ENCODE assay signal across 22 cellular contexts in the genomic region with DNA sequence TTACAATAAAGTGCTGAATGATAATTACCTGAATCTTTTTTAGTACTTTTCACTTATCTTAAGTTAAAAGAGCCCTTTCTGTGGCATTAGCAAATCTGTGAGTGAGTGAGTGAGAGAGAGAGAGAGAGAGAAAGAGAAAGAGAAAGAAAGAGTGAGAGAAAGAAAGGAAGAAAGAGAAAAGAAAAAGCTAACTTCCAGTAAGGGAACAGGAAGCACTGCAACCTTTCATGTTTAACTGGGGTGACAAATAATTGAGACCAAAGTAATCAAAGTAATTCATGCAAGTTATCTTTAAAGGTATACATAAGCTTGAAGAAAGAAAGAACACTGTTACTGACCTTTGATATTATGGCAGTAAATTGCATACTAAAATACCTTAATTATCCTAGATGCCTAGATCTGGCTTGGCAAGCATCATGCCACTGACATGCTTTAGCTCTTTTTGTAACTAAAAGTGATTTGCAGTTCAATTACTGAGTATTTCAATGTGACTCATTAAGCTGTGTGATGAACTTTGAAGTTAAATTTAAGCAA. TPM values are rescaled to one million over a fixed set of nuclear protein-coding genes. Genes with fewer than 3 reads are reported as not detected.
A peak's percentile ranks its signal among the peaks of the same experiment; 100 is the strongest.
DNase-seq lines count a peak whose midpoint lies in the region; ATAC-seq and TF ChIP-seq lines count a peak whose summit lies in the region.
"Had no signal": no experiment of that assay in that cellular context is flagged by ENCODE, and none has a peak within 500 bp of the region (broad histone marks: within the 10 kb centered on the region; RNA-seq: fewer than 3 reads in every experiment).

No MANE protein-coding gene starts in this region.

- H3K4me3 ChIP-seq in neutrophil (ENCODE audit: low read depth in 1 of 2, low read length in 1 of 2) (no peak overlapping the region), gastrocnemius medialis (no peak overlapping the region)
- H3K4me3 ChIP-seq: gastroesophageal sphincter, left ventricle myocardium inferior, psoas muscle had no signal

- ATAC-seq in activated naive CD8-positive, alpha-beta T cell treated with anti-CD3 and anti-CD28 coated beads, Interleukin-2, amount 50 U/mL, for 24 hours, result no peak
- no peak for ATAC-seq in gastrocnemius medialis
- ATAC-seq: gastroesophageal sphincter, psoas muscle had no signal

- H3K27ac Mint-ChIP-seq in activated CD4-positive, alpha-beta T cell treated with anti-CD3 and anti-CD28 coated beads, Interleukin-2, amount 10 ng/mL, durations not matched to agents 7 days and 5 days, result peak overlapping the region; percentile 78
- peak overlapping the region in 2 of 3 donors; percentile 10 to 88 for H3K27ac Mint-ChIP-seq in IgD-negative memory B cell
- peak overlapping the region; percentile 82 for H3K27ac Mint-ChIP-seq in activated naive CD8-positive, alpha-beta T cell treated with anti-CD3 and anti-CD28 coated beads, Interleukin-2, amount 50 U/mL, for 24 hours

- in situ Hi-C loops in gastrocnemius medialis (cut with MboI; ENCODE audit: low sequenced_read_pairs in 4 of 4), result no loop called here

- H3K36me3 Mint-ChIP-seq in activated CD4-positive, alpha-beta T cell treated with anti-CD3 and anti-CD28 coated beads, Interleukin-2, amount 10 ng/mL, durations not matched to agents 7 days and 5 days (ENCODE audit: low read depth), result peaks cover 49% of the 10 kb centered on the region
- H3K36me3 Mint-ChIP-seq in IgD-negative memory B cell, result peaks cover 3% of the 10 kb centered on the region
- peaks cover 45% of the 10 kb centered on the region for H3K36me3 Mint-ChIP-seq in activated naive CD8-positive, alpha-beta T cell treated with anti-CD3 and anti-CD28 coated beads, Interleukin-2, amount 50 U/mL, for 24 hours (ENCODE audit: low read depth)

- H3K4me1 ChIP-seq in neutrophil (ENCODE audit: control insufficient read depth in 1 of 2, insufficient read depth in 1 of 2, low read depth in 1 of 2, low read length in 1 of 2) (peaks cover 4 to 8% of the 10 kb centered on the region in 2 experiments), gastrocnemius medialis (peaks cover 16 to 25% of the 10 kb centered on the region in 2 donors)

- TF ChIP-seq POLR2A in gastrocnemius medialis (IDR thresholded peaks at IDR 0.05), result no peak

- no peak for DNase-seq in activated CD4-positive, alpha-beta T cell treated with anti-CD3 and anti-CD28 coated beads, Interleukin-2, amount 10 ng/mL, durations not matched to agents 7 days and 5 days
- DNase-seq in activated CD4-positive, alpha-beta T cell treated with anti-CD3 and anti-CD28 coated beads for 4 hours, result no peak
- DNase-seq in activated naive CD8-positive, alpha-beta T cell treated with anti-CD3 and anti-CD28 coated beads, Interleukin-2, amount 50 U/mL, for 24 hours, result no peak
- no peak for DNase-seq in GM20000 (ENCODE audit: low spot score)
- no peak for DNase-seq in COLO829 (ENCODE audit: low spot score)
- DNase-seq in gastrocnemius medialis, result no peak
- DNase-seq: activated CD8-positive, alpha-beta memory T cell treated with anti-CD3 and anti-CD28 coated beads, Interleukin-2, amount 50 U/mL, for 48 hours; amniotic stem cell; GOT3; left ventricle myocardium inferior; NCI-H1105 treated with DMSO at 0.1 percent for 48 hours; NCI-H2171; psoas muscle; RPMI8226; SW 1271; WERI-Rb-1 had no signal

- POLR2A ChIA-PET in activated CD4-positive, alpha-beta T cell treated with anti-CD3 and anti-CD28 coated beads, Interleukin-2, amount 10 ng/mL, durations not matched to agents 7 days and 5 days (lab: Charles Lee), result no interaction called here

- H3K4me1 Mint-ChIP-seq in activated CD4-positive, alpha-beta T cell treated with anti-CD3 and anti-CD28 coated beads, Interleukin-2, amount 10 ng/mL, durations not matched to agents 7 days and 5 days, result peaks cover 26% of the 10 kb centered on the region
- H3K4me1 Mint-ChIP-seq in IgD-negative memory B cell, result peaks cover 20 to 24% (median 21%) of the 10 kb centered on the region in 3 donors
- H3K4me1 Mint-ChIP-seq in activated naive CD8-positive, alpha-beta T cell treated with anti-CD3 and anti-CD28 coated beads, Interleukin-2, amount 50 U/mL, for 24 hours, result peaks cover 28% of the 10 kb centered on the region

- no peak for TF ChIP-seq CTCF in neutrophil (IDR thresholded peaks at IDR 0.05)
- no peak for TF ChIP-seq CTCF in GM20000 (IDR thresholded peaks at IDR 0.05; ENCODE audit: extremely low read depth, missing control alignments)
- TF ChIP-seq CTCF in gastrocnemius medialis (IDR thresholded peaks at IDR 0.05 in 4 of 5, conservative IDR thresholded peaks at IDR 0.05 in 1 of 5), result no peak

- no peaks in the 10 kb centered on the region for H3K27me3 Mint-ChIP-seq in activated CD4-positive, alpha-beta T cell treated with anti-CD3 and anti-CD28 coated beads, Interleukin-2, amount 10 ng/mL, durations not matched to agents 7 days and 5 days
- H3K27me3 Mint-ChIP-seq in IgD-negative memory B cell, result no peaks in the 10 kb centered on the region
- no peaks in the 10 kb centered on the region for H3K27me3 Mint-ChIP-seq in activated naive CD8-positive, alpha-beta T cell treated with anti-CD3 and anti-CD28 coated beads, Interleukin-2, amount 50 U/mL, for 24 hours

- H3K27me3 ChIP-seq in neutrophil, result no peaks in the 10 kb centered on the region
- H3K27me3 ChIP-seq in gastrocnemius medialis, result no peaks in the 10 kb centered on the region
- H3K27me3 ChIP-seq: gastroesophageal sphincter had no signal

- intact Hi-C loops in gastrocnemius medialis (cut with DNase I; ENCODE audit: low total_unique reads), result no loop called here

- H3K36me3 ChIP-seq in neutrophil (peaks cover 41% of the 10 kb centered on the region), gastrocnemius medialis (peaks cover 0 to 28% of the 10 kb centered on the region in 2 donors)

- H3K27ac ChIP-seq in neutrophil, result peak overlapping the region; percentile 28
- H3K27ac ChIP-seq in gastrocnemius medialis, result no peak overlapping the region
- H3K27ac ChIP-seq: epithelial cell of prostate, gastroesophageal sphincter, KMS-11, left ventricle myocardium inferior, psoas muscle, WERI-Rb-1 had no signal

- CTCF ChIA-PET in activated CD4-positive, alpha-beta T cell treated with anti-CD3 and anti-CD28 coated beads, Interleukin-2, amount 10 ng/mL, durations not matched to agents 7 days and 5 days (lab: Charles Lee), result interaction anchor here (1.2 to 1.5 kb wide), 4 partner anchors 11 to 21 kb away, joined by 3 to 4 read pairs (median 3); no protein-coding TSS in a partner anchor

- H3K9me3 ChIP-seq in neutrophil (no peaks in the 10 kb centered on the region), gastrocnemius medialis (no peaks in the 10 kb centered on the region)
- H3K9me3 ChIP-seq: gastroesophageal sphincter, left ventricle myocardium inferior, psoas muscle had no signal

- H3K9me3 Mint-ChIP-seq in activated CD4-positive, alpha-beta T cell treated with anti-CD3 and anti-CD28 coated beads, Interleukin-2, amount 10 ng/mL, durations not matched to agents 7 days and 5 days, result no peaks in the 10 kb centered on the region
- H3K9me3 Mint-ChIP-seq in IgD-negative memory B cell, result no peaks in the 10 kb centered on the region
- no peaks in the 10 kb centered on the region for H3K9me3 Mint-ChIP-seq in activated naive CD8-positive, alpha-beta T cell treated with anti-CD3 and anti-CD28 coated beads, Interleukin-2, amount 50 U/mL, for 24 hours
- H3K9me3 Mint-ChIP-seq: CD14-positive monocyte had no signal

- no peak overlapping the region for H3K4me3 Mint-ChIP-seq in activated CD4-positive, alpha-beta T cell treated with anti-CD3 and anti-CD28 coated beads, Interleukin-2, amount 10 ng/mL, durations not matched to agents 7 days and 5 days
- no peak overlapping the region for H3K4me3 Mint-ChIP-seq in IgD-negative memory B cell
- no peak overlapping the region for H3K4me3 Mint-ChIP-seq in activated naive CD8-positive, alpha-beta T cell treated with anti-CD3 and anti-CD28 coated beads, Interleukin-2, amount 50 U/mL, for 24 hours
- H3K4me3 Mint-ChIP-seq: CD14-positive monocyte had no signal

RNA-seq across cellular contexts. Expression of a gene that starts 21.7 kb away (rescaled TPM):
- total RNA-seq in activated CD4-positive, alpha-beta T cell treated with anti-CD3 and anti-CD28 coated beads, Interleukin-2, amount 10 ng/mL, durations not matched to agents 7 days and 5 days, result 10 to 100 TPM; 13.9 to 15.5 TPM
- polyA plus RNA-seq in IgD-negative memory B cell, result 2.9 TPM
- 10 to 100 TPM; 18.9 to 39.4 (median 33.7) TPM for total RNA-seq in gastrocnemius medialis
